In the genomic region with DNA sequence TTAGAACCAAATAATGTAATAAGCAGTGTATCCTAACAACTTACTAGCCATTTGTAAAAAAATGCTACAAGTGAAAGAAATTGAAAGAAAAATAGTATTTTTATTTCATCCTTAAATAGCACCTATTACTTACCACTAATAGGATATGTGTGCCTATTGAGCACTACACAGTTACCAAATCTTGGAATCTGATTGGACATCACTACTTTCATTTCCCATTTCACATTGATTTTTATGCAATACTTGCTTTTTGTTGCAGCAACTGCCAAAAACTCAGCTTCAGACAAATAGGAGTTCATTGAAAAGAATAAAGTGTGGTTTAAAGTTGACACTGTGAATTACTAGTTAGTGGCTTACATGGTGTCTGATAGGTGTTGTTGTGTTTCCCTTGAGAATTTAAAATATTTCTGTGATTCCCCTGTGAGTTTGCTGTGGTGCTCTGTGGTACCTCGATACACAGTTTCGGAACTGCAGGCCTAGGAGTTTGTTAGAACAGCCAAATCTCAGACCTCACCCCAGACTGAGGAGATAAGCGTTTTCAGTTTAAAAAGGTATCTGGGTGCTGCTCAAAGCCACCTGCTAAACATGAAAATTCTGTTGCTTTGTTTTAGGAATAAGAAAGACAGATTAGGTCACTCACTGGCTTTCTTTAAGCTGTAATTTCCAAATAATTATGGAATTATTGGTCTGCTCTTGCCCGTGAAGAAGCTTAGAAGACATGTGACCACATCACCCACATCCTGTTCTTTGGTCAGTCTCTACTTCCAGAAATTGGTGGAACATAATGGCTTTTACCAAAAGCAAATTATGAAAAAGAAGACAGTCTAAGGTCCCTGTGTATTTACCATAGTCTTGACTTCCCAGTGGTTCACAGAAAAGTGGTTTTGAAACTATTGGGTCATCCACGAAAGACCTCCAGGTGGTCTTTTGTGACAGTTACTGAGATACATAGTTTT, we compare ENCODE assay signal across 1 cellular context.
TF ChIP-seq lines count a peak whose summit lies in the region.

No MANE protein-coding gene starts in this region.

TF ChIP-seq in GM12878, 131 proteins besides CTCF, POLR2A, EP300 and RAD21 (continued from another document):
- TF ChIP-seq, protein P1, sequence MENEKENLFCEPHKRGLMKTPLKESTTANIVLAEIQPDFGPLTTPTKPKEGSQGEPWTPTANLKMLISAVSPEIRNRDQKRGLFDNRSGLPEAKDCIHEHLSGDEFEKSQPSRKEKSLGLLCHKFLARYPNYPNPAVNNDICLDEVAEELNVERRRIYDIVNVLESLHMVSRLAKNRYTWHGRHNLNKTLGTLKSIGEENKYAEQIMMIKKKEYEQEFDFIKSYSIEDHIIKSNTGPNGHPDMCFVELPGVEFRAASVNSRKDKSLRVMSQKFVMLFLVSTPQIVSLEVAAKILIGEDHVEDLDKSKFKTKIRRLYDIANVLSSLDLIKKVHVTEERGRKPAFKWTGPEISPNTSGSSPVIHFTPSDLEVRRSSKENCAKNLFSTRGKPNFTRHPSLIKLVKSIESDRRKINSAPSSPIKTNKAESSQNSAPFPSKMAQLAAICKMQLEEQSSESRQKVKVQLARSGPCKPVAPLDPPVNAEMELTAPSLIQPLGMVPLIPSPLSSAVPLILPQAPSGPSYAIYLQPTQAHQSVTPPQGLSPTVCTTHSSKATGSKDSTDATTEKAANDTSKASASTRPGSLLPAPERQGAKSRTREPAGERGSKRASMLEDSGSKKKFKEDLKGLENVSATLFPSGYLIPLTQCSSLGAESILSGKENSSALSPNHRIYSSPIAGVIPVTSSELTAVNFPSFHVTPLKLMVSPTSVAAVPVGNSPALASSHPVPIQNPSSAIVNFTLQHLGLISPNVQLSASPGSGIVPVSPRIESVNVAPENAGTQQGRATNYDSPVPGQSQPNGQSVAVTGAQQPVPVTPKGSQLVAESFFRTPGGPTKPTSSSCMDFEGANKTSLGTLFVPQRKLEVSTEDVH (IDR thresholded peaks at IDR 0.05; ENCODE audit: low read depth, partially characterized antibody), result no peak
- TF ChIP-seq NR2C1 (IDR thresholded peaks at IDR 0.05) (no peak), BACH1 (IDR thresholded peaks at IDR 0.05; ENCODE audit: borderline replicate concordance) (no peak), KLF5 (IDR thresholded peaks at IDR 0.05; ENCODE audit: partially characterized antibody) (no peak)
- TF ChIP-seq, protein P2, sequence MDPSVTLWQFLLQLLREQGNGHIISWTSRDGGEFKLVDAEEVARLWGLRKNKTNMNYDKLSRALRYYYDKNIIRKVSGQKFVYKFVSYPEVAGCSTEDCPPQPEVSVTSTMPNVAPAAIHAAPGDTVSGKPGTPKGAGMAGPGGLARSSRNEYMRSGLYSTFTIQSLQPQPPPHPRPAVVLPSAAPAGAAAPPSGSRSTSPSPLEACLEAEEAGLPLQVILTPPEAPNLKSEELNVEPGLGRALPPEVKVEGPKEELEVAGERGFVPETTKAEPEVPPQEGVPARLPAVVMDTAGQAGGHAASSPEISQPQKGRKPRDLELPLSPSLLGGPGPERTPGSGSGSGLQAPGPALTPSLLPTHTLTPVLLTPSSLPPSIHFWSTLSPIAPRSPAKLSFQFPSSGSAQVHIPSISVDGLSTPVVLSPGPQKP (IDR thresholded peaks at IDR 0.05; ENCODE audit: low read depth, low read length), result no peak
